In genomic region chr2:10481666-10482157, GRCh38 we compare ENCODE assay signal across 24 cellular contexts. TPM values are rescaled to one million over a fixed set of nuclear protein-coding genes. Genes with fewer than 3 reads are reported as not detected.
DNase-seq lines count a peak whose midpoint lies in the region; ATAC-seq, FAIRE-seq and TF ChIP-seq lines count a peak whose summit lies in the region.
"Had no signal": no experiment of that assay in that cellular context is flagged by ENCODE, and none has a peak within 500 bp of the region (broad histone marks: within the 10 kb centered on the region; RNA-seq: fewer than 3 reads in every experiment).

No MANE protein-coding gene starts in this region.

- ATAC-seq in HepG2 (peak; percentile 52), right lobe of liver (no peak), GM21619 (IDR thresholded peaks at IDR 0.05; ENCODE audit: unreplicated experiment) (no peak)
- ATAC-seq: HCT116, PC-3 had no signal

- TF ChIP-seq POLR2A in HepG2 (IDR thresholded peaks at IDR 0.05; ENCODE audit: insufficient read depth in 1 of 2, low read depth in 2 of 2, low read length in 2 of 2) (no peak), right lobe of liver (IDR thresholded peaks at IDR 0.05) (no peak)

- H3F3A ChIP-seq in GM23248 (ENCODE audit: insufficient read depth), result no peaks in the 10 kb centered on the region

- FAIRE-seq in HepG2 (lab: Jason Lieb, UNC), result no peak
- FAIRE-seq: A204.1, D721Med had no signal

- no peak overlapping the region for H4K5ac ChIP-seq in mesendoderm (ENCODE audit: low read length)

- POLR2A ChIA-PET in HepG2 (lab: Yijun Ruan, JAX), result interaction anchor here (1.0 to 1.4 kb wide), 3 partner anchors 29 to 36 kb away, joined by 3 to 7 read pairs (median 3); no protein-coding TSS in a partner anchor

- H3K27me3 ChIP-seq in HepG2 (ENCODE audit: control insufficient read depth in 1 of 2, insufficient read depth in 2 of 2, low read length in 2 of 2) (peaks cover 7 to 33% of the 10 kb centered on the region in 2 experiments; a peak in 4 of 5 replicates), right lobe of liver (no peaks in the 10 kb centered on the region), mesendoderm (ENCODE audit: insufficient read depth, low read length, poor library complexity) (no peaks in the 10 kb centered on the region), GM23248 (replicated peaks; ENCODE audit: insufficient read depth) (peaks cover 46% of the 10 kb centered on the region)
- H3K27me3 ChIP-seq: BLaER1 had no signal

- no peak for TF ChIP-seq RAD21 in HepG2 (CRISPR knock-in tag; IDR thresholded peaks at IDR 0.05)

- H3K4ac ChIP-seq in mesendoderm (ENCODE audit: low read depth, low read length), result no peak overlapping the region

- H3K56ac ChIP-seq in mesendoderm (ENCODE audit: low read length), result no peak overlapping the region

- intact Hi-C loops in HepG2 (cut with micrococcal nuclease; ENCODE audit: unreplicated experiment), result loop anchor here (2.0 kb wide), 1 partner anchor 21 kb away; no protein-coding TSS in a partner anchor
- intact Hi-C loops in right lobe of liver (cut with DNase I), result no loop called here

- TF ChIP-seq CTCF in HepG2 (CRISPR knock-in tag; IDR thresholded peaks at IDR 0.05) (no peak), right lobe of liver (IDR thresholded peaks at IDR 0.05) (no peak), progenitor cell of endocrine pancreas (IDR thresholded peaks at IDR 0.05; ENCODE audit: unreplicated experiment) (no peak)

- no peak overlapping the region for H3K18ac ChIP-seq in mesendoderm (ENCODE audit: low read length)

- H3K4me1 Mint-ChIP-seq in progenitor cell of endocrine pancreas (ENCODE audit: low read depth), result peaks cover 20% of the 10 kb centered on the region

- H3K9ac ChIP-seq in HepG2 (ENCODE audit: insufficient read depth, low read depth, low read length) (no peak overlapping the region), mesendoderm (ENCODE audit: low read length) (no peak overlapping the region), GM23248 (no peak overlapping the region)
- H3K9ac ChIP-seq: BLaER1 had no signal

- H2BK15ac ChIP-seq in mesendoderm (replicated peaks; ENCODE audit: low read depth), result no peak overlapping the region

- no peak overlapping the region for H3K27ac Mint-ChIP-seq in progenitor cell of endocrine pancreas
- H3K27ac Mint-ChIP-seq: CD4-positive, CD25-positive, alpha-beta regulatory T cell; IgD-negative memory B cell had no signal

- peaks cover 72% of the 10 kb centered on the region for H3K4me1 ChIP-seq in HepG2 (ENCODE audit: insufficient read depth, low read length)
- H3K4me1 ChIP-seq in right lobe of liver, result no peaks in the 10 kb centered on the region
- H3K4me1 ChIP-seq in mesendoderm (ENCODE audit: control insufficient read depth, low read depth, low read length), result peaks cover 15% of the 10 kb centered on the region
- H3K4me1 ChIP-seq in GM23248 (ENCODE audit: insufficient read depth), result no peaks in the 10 kb centered on the region
- H3K4me1 ChIP-seq: SJSA1 had no signal

- peak overlapping the region; percentile 14 for H2AK5ac ChIP-seq in mesendoderm (ENCODE audit: low read length)

- H3K27me3 Mint-ChIP-seq in progenitor cell of endocrine pancreas, result peaks cover 12% of the 10 kb centered on the region
- H3K27me3 Mint-ChIP-seq: IgD-negative memory B cell had no signal

- no peaks in the 10 kb centered on the region for H3K9me3 Mint-ChIP-seq in progenitor cell of endocrine pancreas (ENCODE audit: low read depth)
- H3K9me3 Mint-ChIP-seq: CD4-positive, CD25-positive, alpha-beta regulatory T cell; IgD-negative memory B cell had no signal

- H3K79me2 ChIP-seq in HepG2 (ENCODE audit: insufficient read depth, low read length) (no peaks in the 10 kb centered on the region), mesendoderm (ENCODE audit: control insufficient read depth, insufficient read depth, low read length) (no peaks in the 10 kb centered on the region), GM23248 (ENCODE audit: insufficient read depth) (no peaks in the 10 kb centered on the region)

- H3K4me2 ChIP-seq in HepG2 (ENCODE audit: low read depth, low read length) (peak overlapping the region; percentile 58), mesendoderm (ENCODE audit: low read length) (no peak overlapping the region), GM23248 (ENCODE audit: unreplicated experiment) (no peak overlapping the region)
- H3K4me2 ChIP-seq: BLaER1 had no signal

- in situ Hi-C loops in HepG2 (cut with HindIII; ENCODE audit: extremely low pct_ligation_motif_present, low pct_unique_long_range_greater_than_20kb), result no loop called here
- in situ Hi-C loops in GM23248 (cut with MboI), result no loop called here

- H2BK120ac ChIP-seq in mesendoderm (ENCODE audit: low read depth, low read length), result no peak overlapping the region

- no peak overlapping the region for H4K8ac ChIP-seq in mesendoderm (ENCODE audit: low read depth, low read length)

- no TSS peak for BruUV-seq in HepG2 (replicated peaks; lab: Mats Ljungman, UMichigan)

- no peaks in the 10 kb centered on the region for H3K36me3 Mint-ChIP-seq in progenitor cell of endocrine pancreas (ENCODE audit: insufficient read depth)
- H3K36me3 Mint-ChIP-seq: CD4-positive, CD25-positive, alpha-beta regulatory T cell had no signal

- H3K4me3 ChIP-seq in HepG2 (replicated peaks in 1 of 3; ENCODE audit: insufficient read depth in 1 of 3, low read depth in 2 of 3, low read length in 3 of 3) (no peak overlapping the region; a peak in 1 of 6 replicates), right lobe of liver (no peak overlapping the region), mesendoderm (ENCODE audit: low read length) (no peak overlapping the region), GM23248 (no peak overlapping the region)
- H3K4me3 ChIP-seq: BLaER1, SJSA1 had no signal

- H3K4me3 Mint-ChIP-seq in progenitor cell of endocrine pancreas (ENCODE audit: low read depth), result peak overlapping the region; percentile 53
- H3K4me3 Mint-ChIP-seq: CD4-positive, CD25-positive, alpha-beta regulatory T cell; IgD-negative memory B cell had no signal

- 64% methylated on average over 10 of the region's 10 CpGs for WGBS in HepG2 (ENCODE audit: low lambda C conversion rate)
- 75% methylated on average over 2 of the region's 10 CpGs for WGBS in right lobe of liver (ENCODE audit: insufficient coverage, low coverage, low lambda C conversion rate, missing lambda C conversion rate)
- WGBS in mesendoderm (ENCODE audit: extremely low coverage, insufficient coverage, low lambda C conversion rate), result no CpG with 5 or more reads among the region's 10 CpGs
- WGBS in GM23248 (ENCODE audit: low coverage in 1 of 2, low lambda C conversion rate in 2 of 2, missing lambda C conversion rate in 2 of 2), 2 experiments, result 84 to 88% methylated on average over 10 of the region's 10 CpGs

- no peaks in the 10 kb centered on the region for H3K9me2 ChIP-seq in GM23248 (ENCODE audit: insufficient read depth)

- H3K36me3 ChIP-seq in HepG2 (replicated peaks in 1 of 2; ENCODE audit: control insufficient read depth in 1 of 2, insufficient read depth in 2 of 2, low read length in 2 of 2), result no peaks in the 10 kb centered on the region
- H3K36me3 ChIP-seq in right lobe of liver, result no peaks in the 10 kb centered on the region
- no peaks in the 10 kb centered on the region for H3K36me3 ChIP-seq in mesendoderm (ENCODE audit: control insufficient read depth, insufficient read depth, low read length)
- H3K36me3 ChIP-seq in GM23248 (ENCODE audit: low read depth), result no peaks in the 10 kb centered on the region
- H3K36me3 ChIP-seq: BLaER1, SJSA1 had no signal

- no peaks in the 10 kb centered on the region for H4K20me1 ChIP-seq in HepG2 (ENCODE audit: insufficient read depth, low read length)
- H4K20me1 ChIP-seq in GM23248 (ENCODE audit: insufficient read depth), result no peaks in the 10 kb centered on the region
- H4K20me1 ChIP-seq: BLaER1 had no signal

- DNase-seq in HepG2 (ENCODE audit: low spot score), result no peak
- no peak for DNase-seq in right lobe of liver
- no peak for DNase-seq in mesendoderm
- no peak for DNase-seq in progenitor cell of endocrine pancreas (ENCODE audit: low spot score, unreplicated experiment)
- no peak for DNase-seq in activated CD4-positive, CD25-positive, alpha-beta regulatory T cell (lab: John Stamatoyannopoulos, UW)
- DNase-seq in SHP77 treated with DMSO at 0.1 percent for 48 hours (lab: John Stamatoyannopoulos, UW), result no peak
- no peak for DNase-seq in GM23248
- DNase-seq: CD4-positive, CD25-positive, alpha-beta regulatory T cell; NCI-H1092; NCI-H1417 treated with DMSO at 0.1 percent for 48 hours; NCI-H1694 treated with DMSO at 0.1 percent for 48 hours; NCI-H2081; NCI-H446; NCI-H526; NCI-H82; NK-92 treated with Interleukin-12 subunit alpha and Interleukin-12 subunit beta, amount 100 ng/mL, for 24 hours; PC-3 had no signal

- H3K9me3 ChIP-seq in HepG2 (ENCODE audit: low read length) (no peaks in the 10 kb centered on the region), right lobe of liver (no peaks in the 10 kb centered on the region), GM23248 (ENCODE audit: low read depth) (no peaks in the 10 kb centered on the region)
- H3K9me3 ChIP-seq: BLaER1, SJSA1 had no signal

- H3K27ac ChIP-seq in HepG2 (ENCODE audit: extremely low read length, insufficient read depth, low read length) (peak overlapping the region; percentile 11), right lobe of liver (no peak overlapping the region), mesendoderm (ENCODE audit: low read depth, low read length) (no peak overlapping the region), GM23248 (no peak overlapping the region)
- H3K27ac ChIP-seq: BLaER1, SJSA1 had no signal

- H3K23ac ChIP-seq in mesendoderm (ENCODE audit: low read length), result no peak overlapping the region

- CTCF ChIA-PET in HepG2 (lab: Yijun Ruan, JAX; ENCODE audit: low intra/inter-chr PET ratio, low total read pairs), result no interaction called here

- H3K79me1 ChIP-seq in mesendoderm (ENCODE audit: low read length), result no peaks in the 10 kb centered on the region

- H2AFZ ChIP-seq in HepG2 (ENCODE audit: low read length) (no peak overlapping the region), GM23248 (no peak overlapping the region)

- no peak overlapping the region for H2BK5ac ChIP-seq in mesendoderm (ENCODE audit: low read length)

- TF ChIP-seq EP300 in HepG2 (IDR thresholded peaks at IDR 0.05; ENCODE audit: low read depth in 2 of 2, low read length in 2 of 2) (no peak), HepG2 (CRISPR knock-in tag; IDR thresholded peaks at IDR 0.05; ENCODE audit: borderline replicate concordance) (no peak)

RNA-seq across cellular contexts. Expression of gene ODC1, which starts 33.6 kb away (rescaled TPM):
- 371 and 422 TPM in 2 replicates for total RNA-seq in HepG2 (2016; rRNA removed; fragmentation: Illumina TruSeq; extraction: Trizol)
- total RNA-seq in HepG2 (2016; cell fraction: cytosol; rRNA removed; fragmentation: Illumina TruSeq; extraction: Trizol; ENCODE audit: low read depth), result 747 and 845 TPM in 2 replicates
- 382 and 405 TPM in 2 replicates for total RNA-seq in HepG2 (2016; cell fraction: insoluble cytoplasmic fraction; rRNA removed; fragmentation: Illumina TruSeq; extraction: Trizol)
- total RNA-seq in HepG2 (2016; cell fraction: membrane; rRNA removed; fragmentation: Illumina TruSeq; extraction: Trizol), result 1,179 and 1,380 TPM in 2 replicates
- total RNA-seq in HepG2 (2016; cell fraction: nucleus; rRNA removed; fragmentation: Illumina TruSeq; extraction: Trizol), result 154 and 170 TPM in 2 replicates
- polyA plus RNA-seq in HepG2 (2011; rRNA removed), result 105 and 142 TPM in 2 replicates
- polyA plus RNA-seq in HepG2 (2011; cell fraction: cytosol; rRNA removed), result 93.6 and 131 TPM in 2 replicates
- polyA plus RNA-seq in HepG2 (2011; cell fraction: nucleus; rRNA removed), result 44.5 and 56.5 TPM in 2 replicates
- polyA plus RNA-seq in HepG2 (2012), result 108 and 109 TPM in 2 replicates
- polyA plus RNA-seq in HepG2 (2016; cell fraction: cytosol; fragmentation: Illumina TruSeq; extraction: Trizol; ENCODE audit: low read depth), result 923 and 940 TPM in 2 replicates
- polyA plus RNA-seq in HepG2 (2016; cell fraction: insoluble cytoplasmic fraction; fragmentation: Illumina TruSeq; extraction: Trizol; ENCODE audit: low read depth), result 367 and 392 TPM in 2 replicates
- 1,008 and 1,080 TPM in 2 replicates for polyA plus RNA-seq in HepG2 (2016; cell fraction: membrane; fragmentation: Illumina TruSeq; extraction: Trizol; ENCODE audit: low read depth)
- polyA plus RNA-seq in HepG2 (2016; cell fraction: nucleus; fragmentation: Illumina TruSeq; extraction: Trizol; ENCODE audit: insufficient read depth, low read depth), result 235 and 237 TPM in 2 replicates
- 64.0 and 223 TPM in 2 replicates for polyA minus RNA-seq in HepG2 (2011; rRNA and poly(A)+ RNA removed; ENCODE audit: low replicate concordance)
- polyA minus RNA-seq in HepG2 (2011; cell fraction: cytosol; rRNA and poly(A)+ RNA removed), result 53.3 and 58.5 TPM in 2 replicates
- 32.7 and 35.2 TPM in 2 replicates for polyA minus RNA-seq in HepG2 (2011; cell fraction: nucleus; rRNA and poly(A)+ RNA removed)
- 100 to 1,000 TPM in 2 of 6 experiments, 10 to 100 TPM in 4; 14.4 to 197 (median 28.6) TPM for total RNA-seq in right lobe of liver
- 131 TPM for polyA plus RNA-seq in mesendoderm (2013, experiment 1 of 2)
- polyA plus RNA-seq in mesendoderm (2013, experiment 2 of 2), result 130 TPM
- total RNA-seq in progenitor cell of endocrine pancreas, result 252 and 273 TPM in 2 replicates
- 106 and 114 TPM in 2 replicates for total RNA-seq in GM23248 (2014; rRNA removed; shearing (Covaris generic))
- polyA plus RNA-seq in GM23248 (2016; fragmentation: Nextera tagmentation; extraction: Ambion mirVana), result 58.3 and 61.5 TPM in 2 replicates
